ENCODE assay signal across 27 cellular contexts in the genomic region with DNA sequence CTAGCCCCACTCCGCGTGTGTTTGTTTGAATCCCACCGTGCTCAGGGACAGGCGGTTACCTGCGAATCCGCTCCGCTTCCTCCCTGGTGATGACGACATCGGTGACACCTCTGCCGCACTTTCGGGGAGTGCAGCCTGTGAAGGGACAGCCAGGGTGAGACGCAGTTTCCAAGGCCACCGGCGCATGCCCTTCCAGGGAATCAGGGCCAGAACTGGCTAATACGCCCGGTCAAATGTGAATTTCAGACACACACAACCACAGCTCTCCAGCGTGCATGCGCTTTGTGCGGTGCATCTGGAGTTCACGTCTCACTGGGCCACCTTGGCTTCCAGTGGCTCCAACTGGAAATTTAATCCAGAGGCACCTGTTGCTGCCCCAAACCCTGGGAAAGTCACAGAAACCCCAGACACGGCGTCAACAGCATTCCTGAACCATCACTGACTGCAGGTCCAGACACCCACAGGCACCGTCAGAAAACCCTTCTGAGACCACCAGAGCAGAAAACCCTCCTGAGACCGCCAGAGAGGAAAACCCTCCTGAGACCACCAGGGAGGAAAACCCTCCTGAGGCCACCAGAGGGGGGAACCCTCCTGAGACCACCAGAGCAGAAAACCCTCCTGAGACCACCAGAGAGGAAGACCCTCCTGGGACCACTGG. TPM values are rescaled to one million over a fixed set of nuclear protein-coding genes. Genes with fewer than 3 reads are reported as not detected.
A peak's percentile ranks its signal among the peaks of the same experiment; 100 is the strongest.
DNase-seq lines count a peak whose midpoint lies in the region; ATAC-seq, FAIRE-seq and TF ChIP-seq lines count a peak whose summit lies in the region.
"Had no signal": no experiment of that assay in that cellular context is flagged by ENCODE, and none has a peak within 500 bp of the region (broad histone marks: within the 10 kb centered on the region; RNA-seq: fewer than 3 reads in every experiment).

No MANE protein-coding gene starts in this region.

- DNase-seq in HepG2 (ENCODE audit: low spot score) (no peak), right lobe of liver (no peak), kidney (peak; percentile 63), thyroid gland (peak; percentile 16 to 24), GM10266 (ENCODE audit: extremely low spot score) (no peak)
- DNase-seq: CD8-positive, alpha-beta memory T cell; DMS 273 treated with DMSO at 0.1 percent for 48 hours; DMS79; EL; GDM1; KBM-7; MG63; NCI-H2029; NCI-H446 treated with DMSO at 0.1 percent for 48 hours; NCI-H526; NCI-H82; NK-92 treated with Interleukin-12 subunit alpha and Interleukin-12 subunit beta, amount 100 ng/mL, for 24 hours; PC-3 had no signal

- no peak for TF ChIP-seq POLR2A in HepG2 (IDR thresholded peaks at IDR 0.05; ENCODE audit: insufficient read depth in 1 of 2, low read depth in 2 of 2, low read length in 2 of 2)
- TF ChIP-seq POLR2A in right lobe of liver (IDR thresholded peaks at IDR 0.05), result no peak
- no peak for TF ChIP-seq POLR2A in thyroid gland (IDR thresholded peaks at IDR 0.05)

- H3K9me3 ChIP-seq in HepG2 (ENCODE audit: low read length), result no peaks in the 10 kb centered on the region
- no peaks in the 10 kb centered on the region for H3K9me3 ChIP-seq in right lobe of liver
- H3K9me3 ChIP-seq in kidney (ENCODE audit: control insufficient read depth in 1 of 2, low read length in 2 of 2), result no peaks in the 10 kb centered on the region
- no peaks in the 10 kb centered on the region for H3K9me3 ChIP-seq in thyroid gland
- H3K9me3 ChIP-seq: MG63 had no signal

- intact Hi-C loops in HepG2 (cut with micrococcal nuclease; ENCODE audit: unreplicated experiment), result loop anchor here (2.0 kb wide), 1 partner anchor 65 kb away; no protein-coding TSS in a partner anchor
- intact Hi-C loops in right lobe of liver (cut with DNase I), result loop anchor here in 1 of 2 donors (10.0 kb wide), 1 partner anchor 57 kb away; a partner anchor contains a TSS
- intact Hi-C loops in kidney (cut with DNase I), result no loop called here
- intact Hi-C loops in thyroid gland (cut with DNase I), result loop anchor here (10.0 kb wide), 1 partner anchor 83 kb away; no protein-coding TSS in a partner anchor

- H3K27ac ChIP-seq in HepG2 (ENCODE audit: extremely low read length, insufficient read depth, low read length), result no peak overlapping the region
- H3K27ac ChIP-seq in right lobe of liver, result no peak overlapping the region
- H3K27ac ChIP-seq in kidney (ENCODE audit: low read depth in 2 of 2, low read length in 2 of 2), result no peak overlapping the region
- no peak overlapping the region for H3K27ac ChIP-seq in thyroid gland
- H3K27ac ChIP-seq: 22Rv1 had no signal

- no peak for TF ChIP-seq RAD21 in HepG2 (CRISPR knock-in tag; IDR thresholded peaks at IDR 0.05)

- H4K20me1 ChIP-seq in HepG2 (ENCODE audit: insufficient read depth, low read length), result peaks cover 18% of the 10 kb centered on the region; the same call in 1 of the 2 replicates

- no peaks in the 10 kb centered on the region for H3K27me3 ChIP-seq in HepG2 (ENCODE audit: control insufficient read depth in 1 of 2, insufficient read depth in 2 of 2, low read length in 2 of 2)
- H3K27me3 ChIP-seq in right lobe of liver, result no peaks in the 10 kb centered on the region
- H3K27me3 ChIP-seq in thyroid gland, result no peaks in the 10 kb centered on the region
- H3K27me3 ChIP-seq: MG63 had no signal

- H2AFZ ChIP-seq in HepG2 (ENCODE audit: low read length), result no peak overlapping the region

- POLR2A ChIA-PET in HepG2 (lab: Yijun Ruan, JAX), result no interaction called here

- WGBS in HepG2 (ENCODE audit: low lambda C conversion rate), result 98% methylated on average over 22 of the region's 24 CpGs
- 92% methylated on average over 12 of the region's 24 CpGs for WGBS in right lobe of liver (ENCODE audit: insufficient coverage, low coverage, low lambda C conversion rate, missing lambda C conversion rate)
- 77 to 80% methylated on average over 22 to 23 of the region's 24 CpGs for WGBS in thyroid gland, 2 donors

- no TSS peak for BruUV-seq in HepG2 (replicated peaks; lab: Mats Ljungman, UMichigan)

- peaks cover 2 to 16% of the 10 kb centered on the region in 2 experiments; a peak in 3 of 5 replicates for H3K36me3 ChIP-seq in HepG2 (replicated peaks in 1 of 2; ENCODE audit: control insufficient read depth in 1 of 2, insufficient read depth in 2 of 2, low read length in 2 of 2)
- H3K36me3 ChIP-seq in right lobe of liver, result no peaks in the 10 kb centered on the region
- H3K36me3 ChIP-seq in kidney (ENCODE audit: control insufficient read depth in 1 of 2, insufficient read depth in 2 of 2, low read length in 2 of 2), result peaks cover 0 to 4% of the 10 kb centered on the region in 2 donors
- no peaks in the 10 kb centered on the region for H3K36me3 ChIP-seq in thyroid gland
- H3K36me3 ChIP-seq: MG63 had no signal

- H3K79me2 ChIP-seq in HepG2 (ENCODE audit: insufficient read depth, low read length), result no peaks in the 10 kb centered on the region

- H3K4me3 ChIP-seq in HepG2 (replicated peaks in 1 of 3; ENCODE audit: insufficient read depth in 1 of 3, low read depth in 2 of 3, low read length in 3 of 3) (no peak overlapping the region), right lobe of liver (no peak overlapping the region), kidney (ENCODE audit: low read length in 2 of 2) (no peak overlapping the region), thyroid gland (replicated peaks in 1 of 3) (no peak overlapping the region)
- H3K4me3 ChIP-seq: MG63 had no signal

- in situ Hi-C loops in HepG2 (cut with HindIII; ENCODE audit: extremely low pct_ligation_motif_present, low pct_unique_long_range_greater_than_20kb), result loop anchor here (5.0 kb wide), 1 partner anchor 59 kb away; no protein-coding TSS in a partner anchor

- TF ChIP-seq CTCF in HepG2 (CRISPR knock-in tag; IDR thresholded peaks at IDR 0.05), result no peak
- TF ChIP-seq CTCF in right lobe of liver (IDR thresholded peaks at IDR 0.05), result no peak
- TF ChIP-seq CTCF in kidney (IDR thresholded peaks at IDR 0.05; ENCODE audit: borderline replicate concordance, extremely low read depth, insufficient read depth), result no peak
- TF ChIP-seq CTCF in thyroid gland (IDR thresholded peaks at IDR 0.05), result no peak
- TF ChIP-seq CTCF in GM10266 (IDR thresholded peaks at IDR 0.05; ENCODE audit: control insufficient read depth, insufficient read depth, low read depth, missing control alignments), result no peak

- TF ChIP-seq EP300 in HepG2 (IDR thresholded peaks at IDR 0.05; ENCODE audit: low read depth in 2 of 2, low read length in 2 of 2), result no peak
- TF ChIP-seq EP300 in HepG2 (CRISPR knock-in tag; IDR thresholded peaks at IDR 0.05; ENCODE audit: borderline replicate concordance), result no peak

- H3K4me1 ChIP-seq in HepG2 (ENCODE audit: insufficient read depth, low read length) (peaks cover 25% of the 10 kb centered on the region), right lobe of liver (peaks cover 0 to 4% (median 0%) of the 10 kb centered on the region in 4 donors), kidney (ENCODE audit: control insufficient read depth in 1 of 2, insufficient read depth in 1 of 2, low read depth in 1 of 2, low read length in 2 of 2) (no peaks in the 10 kb centered on the region), thyroid gland (peaks cover 4 to 6% of the 10 kb centered on the region in 2 donors)

- CTCF ChIA-PET in HepG2 (lab: Yijun Ruan, JAX; ENCODE audit: low intra/inter-chr PET ratio, low total read pairs), result no interaction called here

- no peak for FAIRE-seq in HepG2 (lab: Jason Lieb, UNC)
- FAIRE-seq in kidney (lab: Jason Lieb, UNC), result no peak
- FAIRE-seq: GM12891, GM19239, H54 had no signal

- no peak overlapping the region for H3K9ac ChIP-seq in HepG2 (ENCODE audit: insufficient read depth, low read depth, low read length)
- H3K9ac ChIP-seq in kidney (ENCODE audit: low read length in 2 of 2), result no peak overlapping the region

- ATAC-seq in HepG2 (no peak), right lobe of liver (no peak), HG03196 (IDR thresholded peaks at IDR 0.05; ENCODE audit: unreplicated experiment) (no peak)
- ATAC-seq: PC-3, Right ventricle myocardium inferior had no signal

- no peak overlapping the region for H3K4me2 ChIP-seq in HepG2 (ENCODE audit: low read depth, low read length)

RNA-seq across cellular contexts. Expression of a gene that starts 6.6 kb away (rescaled TPM):
- total RNA-seq in HepG2 (2016; rRNA removed; fragmentation: Illumina TruSeq; extraction: Trizol), result 12.4 and 22.3 TPM in 2 replicates
- total RNA-seq in HepG2 (2016; cell fraction: cytosol; rRNA removed; fragmentation: Illumina TruSeq; extraction: Trizol; ENCODE audit: low read depth), result 6.5 and 7.4 TPM in 2 replicates
- 9.5 and 21.5 TPM in 2 replicates for total RNA-seq in HepG2 (2016; cell fraction: insoluble cytoplasmic fraction; rRNA removed; fragmentation: Illumina TruSeq; extraction: Trizol)
- total RNA-seq in HepG2 (2016; cell fraction: membrane; rRNA removed; fragmentation: Illumina TruSeq; extraction: Trizol), result 8.1 and 9.0 TPM in 2 replicates
- total RNA-seq in HepG2 (2016; cell fraction: nucleus; rRNA removed; fragmentation: Illumina TruSeq; extraction: Trizol), result 22.1 and 27.5 TPM in 2 replicates
- polyA plus RNA-seq in HepG2 (2011; rRNA removed), result 41.8 and 63.2 TPM in 2 replicates
- 20.9 and 28.4 TPM in 2 replicates for polyA plus RNA-seq in HepG2 (2011; cell fraction: cytosol; rRNA removed)
- 726 and 860 TPM in 2 replicates for polyA plus RNA-seq in HepG2 (2011; cell fraction: nucleus; rRNA removed)
- polyA plus RNA-seq in HepG2 (2012), result 33.2 and 40.0 TPM in 2 replicates
- polyA plus RNA-seq in HepG2 (2016; cell fraction: cytosol; fragmentation: Illumina TruSeq; extraction: Trizol; ENCODE audit: low read depth), result 5.4 and 7.5 TPM in 2 replicates
- polyA plus RNA-seq in HepG2 (2016; cell fraction: insoluble cytoplasmic fraction; fragmentation: Illumina TruSeq; extraction: Trizol; ENCODE audit: low read depth), result 16.9 and 19.6 TPM in 2 replicates
- 6.9 and 9.6 TPM in 2 replicates for polyA plus RNA-seq in HepG2 (2016; cell fraction: membrane; fragmentation: Illumina TruSeq; extraction: Trizol; ENCODE audit: low read depth)
- 83.7 and 89.3 TPM in 2 replicates for polyA plus RNA-seq in HepG2 (2016; cell fraction: nucleus; fragmentation: Illumina TruSeq; extraction: Trizol; ENCODE audit: insufficient read depth, low read depth)
- 14.8 and 25.5 TPM in 2 replicates for polyA minus RNA-seq in HepG2 (2011; rRNA and poly(A)+ RNA removed; ENCODE audit: low replicate concordance)
- polyA minus RNA-seq in HepG2 (2011; cell fraction: cytosol; rRNA and poly(A)+ RNA removed), result 12.8 and 13.5 TPM in 2 replicates
- polyA minus RNA-seq in HepG2 (2011; cell fraction: nucleus; rRNA and poly(A)+ RNA removed), result 52.1 and 55.8 TPM in 2 replicates
- 10 to 100 TPM in 5 of 6 experiments, 1 to 10 TPM in 1; 9.6 to 30.4 (median 20.2) TPM for total RNA-seq in right lobe of liver
- 39.2 TPM for total RNA-seq in kidney
- polyA plus RNA-seq in kidney (ENCODE audit: insufficient read depth, low read depth, low replicate concordance), result 42.0 TPM
- 10 to 100 TPM; 33.2 to 72.7 (median 40.9) TPM for total RNA-seq in thyroid gland

RNA-seq across cellular contexts. Expression of a gene that starts 6.9 kb away (rescaled TPM):
- total RNA-seq in HepG2 (2016; rRNA removed; fragmentation: Illumina TruSeq; extraction: Trizol), result 19.3 and 42.1 TPM in 2 replicates
- 44.1 and 48.5 TPM in 2 replicates for total RNA-seq in HepG2 (2016; cell fraction: cytosol; rRNA removed; fragmentation: Illumina TruSeq; extraction: Trizol; ENCODE audit: low read depth)
- 18.4 and 43.0 TPM in 2 replicates for total RNA-seq in HepG2 (2016; cell fraction: insoluble cytoplasmic fraction; rRNA removed; fragmentation: Illumina TruSeq; extraction: Trizol)
- 47.3 and 50.8 TPM in 2 replicates for total RNA-seq in HepG2 (2016; cell fraction: membrane; rRNA removed; fragmentation: Illumina TruSeq; extraction: Trizol)
- total RNA-seq in HepG2 (2016; cell fraction: nucleus; rRNA removed; fragmentation: Illumina TruSeq; extraction: Trizol), result 29.1 and 32.9 TPM in 2 replicates
- 40.0 and 48.0 TPM in 2 replicates for polyA plus RNA-seq in HepG2 (2011; rRNA removed)
- polyA plus RNA-seq in HepG2 (2011; cell fraction: cytosol; rRNA removed), result 45.1 and 55.2 TPM in 2 replicates
- 42.8 and 53.8 TPM in 2 replicates for polyA plus RNA-seq in HepG2 (2011; cell fraction: nucleus; rRNA removed)
- 30.1 and 30.6 TPM in 2 replicates for polyA plus RNA-seq in HepG2 (2012)
- 22.8 and 30.9 TPM in 2 replicates for polyA plus RNA-seq in HepG2 (2016; cell fraction: cytosol; fragmentation: Illumina TruSeq; extraction: Trizol; ENCODE audit: low read depth)
- polyA plus RNA-seq in HepG2 (2016; cell fraction: insoluble cytoplasmic fraction; fragmentation: Illumina TruSeq; extraction: Trizol; ENCODE audit: low read depth), result 20.3 and 20.6 TPM in 2 replicates
- polyA plus RNA-seq in HepG2 (2016; cell fraction: membrane; fragmentation: Illumina TruSeq; extraction: Trizol; ENCODE audit: low read depth), result 24.3 and 28.8 TPM in 2 replicates
- polyA plus RNA-seq in HepG2 (2016; cell fraction: nucleus; fragmentation: Illumina TruSeq; extraction: Trizol; ENCODE audit: insufficient read depth, low read depth), result 57.8 and 59.9 TPM in 2 replicates
- polyA minus RNA-seq in HepG2 (2011; rRNA and poly(A)+ RNA removed; ENCODE audit: low replicate concordance), result 17.2 and 64.0 TPM in 2 replicates
- 31.0 and 31.1 TPM in 2 replicates for polyA minus RNA-seq in HepG2 (2011; cell fraction: cytosol; rRNA and poly(A)+ RNA removed)
- 16.2 and 18.9 TPM in 2 replicates for polyA minus RNA-seq in HepG2 (2011; cell fraction: nucleus; rRNA and poly(A)+ RNA removed)
- 10 to 100 TPM; 13.5 to 23.4 (median 16.2) TPM for total RNA-seq in right lobe of liver
- 36.1 TPM for total RNA-seq in kidney
- 27.8 TPM for polyA plus RNA-seq in kidney (ENCODE audit: insufficient read depth, low read depth, low replicate concordance)
- total RNA-seq in thyroid gland, result 10 to 100 TPM; 46.5 to 57.5 (median 55.1) TPM

RNA-seq across cellular contexts. Expression of a gene that starts 39.0 kb away (rescaled TPM):
- total RNA-seq in HepG2 (2016; rRNA removed; fragmentation: Illumina TruSeq; extraction: Trizol) (27.1 and 43.4 TPM in 2 replicates), right lobe of liver (10 to 100 TPM; 29.4 to 82.4 (median 46.4) TPM), kidney (139 TPM), thyroid gland (10 to 100 TPM; 51.2 to 66.6 (median 53.6) TPM)
- 72.9 and 78.4 TPM in 2 replicates for total RNA-seq in HepG2 (2016; cell fraction: cytosol; rRNA removed; fragmentation: Illumina TruSeq; extraction: Trizol; ENCODE audit: low read depth)
- 23.7 and 43.2 TPM in 2 replicates for total RNA-seq in HepG2 (2016; cell fraction: insoluble cytoplasmic fraction; rRNA removed; fragmentation: Illumina TruSeq; extraction: Trizol)
- 74.7 and 83.2 TPM in 2 replicates for total RNA-seq in HepG2 (2016; cell fraction: membrane; rRNA removed; fragmentation: Illumina TruSeq; extraction: Trizol)
- 38.5 and 40.4 TPM in 2 replicates for total RNA-seq in HepG2 (2016; cell fraction: nucleus; rRNA removed; fragmentation: Illumina TruSeq; extraction: Trizol)
- polyA plus RNA-seq in HepG2 (2011; rRNA removed) (44.1 and 56.8 TPM in 2 replicates), kidney (ENCODE audit: insufficient read depth, low read depth, low replicate concordance) (38.2 TPM)
- 43.1 and 61.0 TPM in 2 replicates for polyA plus RNA-seq in HepG2 (2011; cell fraction: cytosol; rRNA removed)
- 170 and 187 TPM in 2 replicates for polyA plus RNA-seq in HepG2 (2011; cell fraction: nucleus; rRNA removed)
- 22.9 and 33.5 TPM in 2 replicates for polyA plus RNA-seq in HepG2 (2012)
- 7.9 and 8.6 TPM in 2 replicates for polyA plus RNA-seq in HepG2 (2016; cell fraction: cytosol; fragmentation: Illumina TruSeq; extraction: Trizol; ENCODE audit: low read depth)
- 17.6 and 23.7 TPM in 2 replicates for polyA plus RNA-seq in HepG2 (2016; cell fraction: insoluble cytoplasmic fraction; fragmentation: Illumina TruSeq; extraction: Trizol; ENCODE audit: low read depth)
- 13.1 and 13.7 TPM in 2 replicates for polyA plus RNA-seq in HepG2 (2016; cell fraction: membrane; fragmentation: Illumina TruSeq; extraction: Trizol; ENCODE audit: low read depth)
- polyA plus RNA-seq in HepG2 (2016; cell fraction: nucleus; fragmentation: Illumina TruSeq; extraction: Trizol; ENCODE audit: insufficient read depth, low read depth), result 99.7 and 100 TPM in 2 replicates
- polyA minus RNA-seq in HepG2 (2011; rRNA and poly(A)+ RNA removed; ENCODE audit: low replicate concordance), result 44.8 and 70.0 TPM in 2 replicates
- polyA minus RNA-seq in HepG2 (2011; cell fraction: cytosol; rRNA and poly(A)+ RNA removed), result 34.6 and 36.4 TPM in 2 replicates
- polyA minus RNA-seq in HepG2 (2011; cell fraction: nucleus; rRNA and poly(A)+ RNA removed), result 46.0 and 49.1 TPM in 2 replicates

RNA-seq across cellular contexts. Expression of a gene that starts 40.0 kb away (rescaled TPM):
- total RNA-seq in HepG2 (2016; rRNA removed; fragmentation: Illumina TruSeq; extraction: Trizol) (0.13 TPM in 1 of 2 replicates, not detected in the other), right lobe of liver (not detected), kidney (not detected), thyroid gland (1 to 10 TPM in 3 of 4 donors, under 1 TPM in 1; 0.22 to 6.6 (median 3.9) TPM)
- total RNA-seq in HepG2 (2016; cell fraction: cytosol; rRNA removed; fragmentation: Illumina TruSeq; extraction: Trizol; ENCODE audit: low read depth), result not detected in 2 replicates
- total RNA-seq in HepG2 (2016; cell fraction: insoluble cytoplasmic fraction; rRNA removed; fragmentation: Illumina TruSeq; extraction: Trizol), result 0.11 TPM in 1 of 2 replicates, not detected in the other
- not detected in 2 replicates for total RNA-seq in HepG2 (2016; cell fraction: membrane; rRNA removed; fragmentation: Illumina TruSeq; extraction: Trizol)
- 0.38 TPM in 1 of 2 replicates, not detected in the other for total RNA-seq in HepG2 (2016; cell fraction: nucleus; rRNA removed; fragmentation: Illumina TruSeq; extraction: Trizol)
- polyA plus RNA-seq in HepG2 (2011; rRNA removed) (0.10 and 0.15 TPM in 2 replicates), kidney (ENCODE audit: insufficient read depth, low read depth, low replicate concordance) (not detected)
- 0.08 and 0.12 TPM in 2 replicates for polyA plus RNA-seq in HepG2 (2011; cell fraction: cytosol; rRNA removed)
- 1.7 and 2.2 TPM in 2 replicates for polyA plus RNA-seq in HepG2 (2011; cell fraction: nucleus; rRNA removed)
- 0.19 and 0.20 TPM in 2 replicates for polyA plus RNA-seq in HepG2 (2012)
- polyA plus RNA-seq in HepG2 (2016; cell fraction: cytosol; fragmentation: Illumina TruSeq; extraction: Trizol; ENCODE audit: low read depth), result not detected in 2 replicates
- polyA plus RNA-seq in HepG2 (2016; cell fraction: insoluble cytoplasmic fraction; fragmentation: Illumina TruSeq; extraction: Trizol; ENCODE audit: low read depth), result 0.17 TPM in 1 of 2 replicates, not detected in the other
- polyA plus RNA-seq in HepG2 (2016; cell fraction: membrane; fragmentation: Illumina TruSeq; extraction: Trizol; ENCODE audit: low read depth), result not detected in 2 replicates
- polyA plus RNA-seq in HepG2 (2016; cell fraction: nucleus; fragmentation: Illumina TruSeq; extraction: Trizol; ENCODE audit: insufficient read depth, low read depth), result not detected in 2 replicates
- 0.32 TPM in 1 of 2 replicates, not detected in the other for polyA minus RNA-seq in HepG2 (2011; rRNA and poly(A)+ RNA removed; ENCODE audit: low replicate concordance)
- not detected in 2 replicates for polyA minus RNA-seq in HepG2 (2011; cell fraction: cytosol; rRNA and poly(A)+ RNA removed)
- polyA minus RNA-seq in HepG2 (2011; cell fraction: nucleus; rRNA and poly(A)+ RNA removed), result 0.50 TPM in 1 of 2 replicates, not detected in the other
- total RNA-seq: B cell; CD8-positive, alpha-beta memory T cell; HT-29; PC-3 had no signal
- polyA plus RNA-seq: CD14-positive monocyte; CD8-positive, alpha-beta memory T cell had no signal

RNA-seq across cellular contexts. Expression of a gene that starts 47.0 kb away (rescaled TPM):
- total RNA-seq in HepG2 (2016; rRNA removed; fragmentation: Illumina TruSeq; extraction: Trizol) (61.1 and 69.8 TPM in 2 replicates), right lobe of liver (10 to 100 TPM in 5 of 6 experiments, 1 to 10 TPM in 1; 9.3 to 48.6 (median 21.8) TPM), kidney (45.8 TPM), thyroid gland (10 to 100 TPM; 47.5 to 69.7 (median 48.7) TPM)
- 34.2 and 37.8 TPM in 2 replicates for total RNA-seq in HepG2 (2016; cell fraction: cytosol; rRNA removed; fragmentation: Illumina TruSeq; extraction: Trizol; ENCODE audit: low read depth)
- total RNA-seq in HepG2 (2016; cell fraction: insoluble cytoplasmic fraction; rRNA removed; fragmentation: Illumina TruSeq; extraction: Trizol), result 63.6 and 70.0 TPM in 2 replicates
- 62.0 and 64.0 TPM in 2 replicates for total RNA-seq in HepG2 (2016; cell fraction: membrane; rRNA removed; fragmentation: Illumina TruSeq; extraction: Trizol)
- total RNA-seq in HepG2 (2016; cell fraction: nucleus; rRNA removed; fragmentation: Illumina TruSeq; extraction: Trizol), result 32.3 and 41.4 TPM in 2 replicates
- polyA plus RNA-seq in HepG2 (2011; rRNA removed) (137 and 144 TPM in 2 replicates), kidney (ENCODE audit: insufficient read depth, low read depth, low replicate concordance) (29.1 TPM)
- 155 and 177 TPM in 2 replicates for polyA plus RNA-seq in HepG2 (2011; cell fraction: cytosol; rRNA removed)
- polyA plus RNA-seq in HepG2 (2011; cell fraction: nucleus; rRNA removed), result 165 and 174 TPM in 2 replicates
- polyA plus RNA-seq in HepG2 (2012), result 79.6 and 111 TPM in 2 replicates
- polyA plus RNA-seq in HepG2 (2016; cell fraction: cytosol; fragmentation: Illumina TruSeq; extraction: Trizol; ENCODE audit: low read depth), result 46.7 and 48.3 TPM in 2 replicates
- polyA plus RNA-seq in HepG2 (2016; cell fraction: insoluble cytoplasmic fraction; fragmentation: Illumina TruSeq; extraction: Trizol; ENCODE audit: low read depth), result 78.0 and 81.9 TPM in 2 replicates
- polyA plus RNA-seq in HepG2 (2016; cell fraction: membrane; fragmentation: Illumina TruSeq; extraction: Trizol; ENCODE audit: low read depth), result 47.5 and 59.5 TPM in 2 replicates
- 89.0 and 97.4 TPM in 2 replicates for polyA plus RNA-seq in HepG2 (2016; cell fraction: nucleus; fragmentation: Illumina TruSeq; extraction: Trizol; ENCODE audit: insufficient read depth, low read depth)
- polyA minus RNA-seq in HepG2 (2011; rRNA and poly(A)+ RNA removed; ENCODE audit: low replicate concordance), result 42.5 and 59.2 TPM in 2 replicates
- 31.3 and 38.9 TPM in 2 replicates for polyA minus RNA-seq in HepG2 (2011; cell fraction: cytosol; rRNA and poly(A)+ RNA removed)
- polyA minus RNA-seq in HepG2 (2011; cell fraction: nucleus; rRNA and poly(A)+ RNA removed), result 31.5 and 44.4 TPM in 2 replicates

Comparison
In these comparisons a context has a peak if more than half of its experiments do, and no peak if none do; other contexts are left out.
1. DNase-seq: peak in kidney (single experiment) and thyroid gland (2 of 2); none in HepG2 (single experiment), right lobe of liver (0 of 3) and GM10266 (single experiment).